Comparison of ENCODE assay signal across 1 cellular context in genomic region chr12:110791589-110791988, GRCh38.
TF ChIP-seq lines count a peak whose summit lies in the region.

No MANE protein-coding gene starts in this region.

TF ChIP-seq in GM12878, 131 proteins besides CTCF, POLR2A, EP300 and RAD21:
- TF ChIP-seq BACH1 (IDR thresholded peaks at IDR 0.05; ENCODE audit: borderline replicate concordance): no peak
- TF ChIP-seq, protein P1, sequence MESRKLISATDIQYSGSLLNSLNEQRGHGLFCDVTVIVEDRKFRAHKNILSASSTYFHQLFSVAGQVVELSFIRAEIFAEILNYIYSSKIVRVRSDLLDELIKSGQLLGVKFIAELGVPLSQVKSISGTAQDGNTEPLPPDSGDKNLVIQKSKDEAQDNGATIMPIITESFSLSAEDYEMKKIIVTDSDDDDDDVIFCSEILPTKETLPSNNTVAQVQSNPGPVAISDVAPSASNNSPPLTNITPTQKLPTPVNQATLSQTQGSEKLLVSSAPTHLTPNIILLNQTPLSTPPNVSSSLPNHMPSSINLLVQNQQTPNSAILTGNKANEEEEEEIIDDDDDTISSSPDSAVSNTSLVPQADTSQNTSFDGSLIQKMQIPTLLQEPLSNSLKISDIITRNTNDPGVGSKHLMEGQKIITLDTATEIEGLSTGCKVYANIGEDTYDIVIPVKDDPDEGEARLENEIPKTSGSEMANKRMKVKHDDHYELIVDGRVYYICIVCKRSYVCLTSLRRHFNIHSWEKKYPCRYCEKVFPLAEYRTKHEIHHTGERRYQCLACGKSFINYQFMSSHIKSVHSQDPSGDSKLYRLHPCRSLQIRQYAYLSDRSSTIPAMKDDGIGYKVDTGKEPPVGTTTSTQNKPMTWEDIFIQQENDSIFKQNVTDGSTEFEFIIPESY (IDR thresholded peaks at IDR 0.05): 0 out of 2 replicates have a peak, but pooled peaks have one; percentile 51
- TF ChIP-seq ATF7 (IDR thresholded peaks at IDR 0.05; ENCODE audit: low read depth): 0 out of 2 replicates have a peak, but pooled peaks have one; percentile 30
- TF ChIP-seq, protein P2, sequence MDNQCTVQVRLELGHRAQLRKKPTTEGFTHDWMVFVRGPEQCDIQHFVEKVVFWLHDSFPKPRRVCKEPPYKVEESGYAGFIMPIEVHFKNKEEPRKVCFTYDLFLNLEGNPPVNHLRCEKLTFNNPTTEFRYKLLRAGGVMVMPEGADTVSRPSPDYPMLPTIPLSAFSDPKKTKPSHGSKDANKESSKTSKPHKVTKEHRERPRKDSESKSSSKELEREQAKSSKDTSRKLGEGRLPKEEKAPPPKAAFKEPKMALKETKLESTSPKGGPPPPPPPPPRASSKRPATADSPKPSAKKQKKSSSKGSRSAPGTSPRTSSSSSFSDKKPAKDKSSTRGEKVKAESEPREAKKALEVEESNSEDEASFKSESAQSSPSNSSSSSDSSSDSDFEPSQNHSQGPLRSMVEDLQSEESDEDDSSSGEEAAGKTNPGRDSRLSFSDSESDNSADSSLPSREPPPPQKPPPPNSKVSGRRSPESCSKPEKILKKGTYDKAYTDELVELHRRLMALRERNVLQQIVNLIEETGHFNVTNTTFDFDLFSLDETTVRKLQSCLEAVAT (IDR thresholded peaks at IDR 0.05): no peak
- 0 out of 2 replicates have a peak, but pooled peaks have one; percentile 21 for TF ChIP-seq CREM (IDR thresholded peaks at IDR 0.05; ENCODE audit: low read depth)
- TF ChIP-seq TARDBP (IDR thresholded peaks at IDR 0.05; ENCODE audit: borderline replicate concordance): no peak
- TF ChIP-seq RAD51 (IDR thresholded peaks at IDR 0.05): no peak
- TF ChIP-seq ATF3 (IDR thresholded peaks at IDR 0.05; ENCODE audit: borderline replicate concordance, extremely low read depth, low read depth, low read length): no peak
- no peak for TF ChIP-seq BCLAF1 (IDR thresholded peaks at IDR 0.05)
- TF ChIP-seq IKZF1 (conservative IDR thresholded peaks at IDR 0.05): peak; percentile 68; the same call in 1 of the 2 replicates
- TF ChIP-seq NFIC (IDR thresholded peaks at IDR 0.05; ENCODE audit: low read depth, low read length): no peak
- TF ChIP-seq, protein P3, sequence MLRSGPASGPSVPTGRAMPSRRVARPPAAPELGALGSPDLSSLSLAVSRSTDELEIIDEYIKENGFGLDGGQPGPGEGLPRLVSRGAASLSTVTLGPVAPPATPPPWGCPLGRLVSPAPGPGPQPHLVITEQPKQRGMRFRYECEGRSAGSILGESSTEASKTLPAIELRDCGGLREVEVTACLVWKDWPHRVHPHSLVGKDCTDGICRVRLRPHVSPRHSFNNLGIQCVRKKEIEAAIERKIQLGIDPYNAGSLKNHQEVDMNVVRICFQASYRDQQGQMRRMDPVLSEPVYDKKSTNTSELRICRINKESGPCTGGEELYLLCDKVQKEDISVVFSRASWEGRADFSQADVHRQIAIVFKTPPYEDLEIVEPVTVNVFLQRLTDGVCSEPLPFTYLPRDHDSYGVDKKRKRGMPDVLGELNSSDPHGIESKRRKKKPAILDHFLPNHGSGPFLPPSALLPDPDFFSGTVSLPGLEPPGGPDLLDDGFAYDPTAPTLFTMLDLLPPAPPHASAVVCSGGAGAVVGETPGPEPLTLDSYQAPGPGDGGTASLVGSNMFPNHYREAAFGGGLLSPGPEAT (IDR thresholded peaks at IDR 0.05; ENCODE audit: low read depth): peak; percentile 19; the same call in 1 of the 2 replicates
- TF ChIP-seq SPI1 (IDR thresholded peaks at IDR 0.05; ENCODE audit: borderline replicate concordance, insufficient read depth, low read depth, low read length): peak; percentile 78; the same call in 1 of the 2 replicates
- peak; percentile 54; the same call in 1 of the 2 replicates for TF ChIP-seq NBN (IDR thresholded peaks at IDR 0.05)
- peak; percentile 55 for TF ChIP-seq RUNX3 (IDR thresholded peaks at IDR 0.05; ENCODE audit: low read length)
- peak; percentile 71; the same call in 1 of the 2 replicates for TF ChIP-seq SMARCA5 (IDR thresholded peaks at IDR 0.05)
- no peak for TF ChIP-seq MXI1 (IDR thresholded peaks at IDR 0.05; ENCODE audit: low read depth, low read length)
- TF ChIP-seq IKZF2 (IDR thresholded peaks at IDR 0.05): peak; percentile 68 to 78; a peak in 3 of 4 replicates
- TF ChIP-seq TCF7 (IDR thresholded peaks at IDR 0.05; ENCODE audit: borderline replicate concordance): no peak
- no peak for TF ChIP-seq BRCA1 (IDR thresholded peaks at IDR 0.05; ENCODE audit: low read depth, low read length)
- no peak; the same call in 1 of the 2 replicates for TF ChIP-seq ATF2 (IDR thresholded peaks at IDR 0.05; ENCODE audit: low read length)
- TF ChIP-seq STAT1 (conservative IDR thresholded peaks at IDR 0.05): no peak
- TF ChIP-seq SMAD5 (IDR thresholded peaks at IDR 0.05; ENCODE audit: low read depth): no peak
- TF ChIP-seq HDAC2 (IDR thresholded peaks at IDR 0.05): no peak
- TF ChIP-seq EED (IDR thresholded peaks at IDR 0.05; ENCODE audit: low read depth): peak; percentile 12; the same call in 1 of the 2 replicates
- TF ChIP-seq, protein P4, sequence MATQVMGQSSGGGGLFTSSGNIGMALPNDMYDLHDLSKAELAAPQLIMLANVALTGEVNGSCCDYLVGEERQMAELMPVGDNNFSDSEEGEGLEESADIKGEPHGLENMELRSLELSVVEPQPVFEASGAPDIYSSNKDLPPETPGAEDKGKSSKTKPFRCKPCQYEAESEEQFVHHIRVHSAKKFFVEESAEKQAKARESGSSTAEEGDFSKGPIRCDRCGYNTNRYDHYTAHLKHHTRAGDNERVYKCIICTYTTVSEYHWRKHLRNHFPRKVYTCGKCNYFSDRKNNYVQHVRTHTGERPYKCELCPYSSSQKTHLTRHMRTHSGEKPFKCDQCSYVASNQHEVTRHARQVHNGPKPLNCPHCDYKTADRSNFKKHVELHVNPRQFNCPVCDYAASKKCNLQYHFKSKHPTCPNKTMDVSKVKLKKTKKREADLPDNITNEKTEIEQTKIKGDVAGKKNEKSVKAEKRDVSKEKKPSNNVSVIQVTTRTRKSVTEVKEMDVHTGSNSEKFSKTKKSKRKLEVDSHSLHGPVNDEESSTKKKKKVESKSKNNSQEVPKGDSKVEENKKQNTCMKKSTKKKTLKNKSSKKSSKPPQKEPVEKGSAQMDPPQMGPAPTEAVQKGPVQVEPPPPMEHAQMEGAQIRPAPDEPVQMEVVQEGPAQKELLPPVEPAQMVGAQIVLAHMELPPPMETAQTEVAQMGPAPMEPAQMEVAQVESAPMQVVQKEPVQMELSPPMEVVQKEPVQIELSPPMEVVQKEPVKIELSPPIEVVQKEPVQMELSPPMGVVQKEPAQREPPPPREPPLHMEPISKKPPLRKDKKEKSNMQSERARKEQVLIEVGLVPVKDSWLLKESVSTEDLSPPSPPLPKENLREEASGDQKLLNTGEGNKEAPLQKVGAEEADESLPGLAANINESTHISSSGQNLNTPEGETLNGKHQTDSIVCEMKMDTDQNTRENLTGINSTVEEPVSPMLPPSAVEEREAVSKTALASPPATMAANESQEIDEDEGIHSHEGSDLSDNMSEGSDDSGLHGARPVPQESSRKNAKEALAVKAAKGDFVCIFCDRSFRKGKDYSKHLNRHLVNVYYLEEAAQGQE (IDR thresholded peaks at IDR 0.05; ENCODE audit: low read depth, low read length): no peak
- no peak for TF ChIP-seq JUNB (IDR thresholded peaks at IDR 0.05)
- no peak for TF ChIP-seq CBFB (IDR thresholded peaks at IDR 0.05; ENCODE audit: low read depth)
- no peak for TF ChIP-seq KDM1A (IDR thresholded peaks at IDR 0.05; ENCODE audit: borderline replicate concordance)
- TF ChIP-seq POU2F2 (IDR thresholded peaks at IDR 0.05; ENCODE audit: borderline replicate concordance, low read depth, low read length): no peak
- peak; percentile 47 for TF ChIP-seq MTA2 (IDR thresholded peaks at IDR 0.05; ENCODE audit: low read depth)
- TF ChIP-seq, protein P5, sequence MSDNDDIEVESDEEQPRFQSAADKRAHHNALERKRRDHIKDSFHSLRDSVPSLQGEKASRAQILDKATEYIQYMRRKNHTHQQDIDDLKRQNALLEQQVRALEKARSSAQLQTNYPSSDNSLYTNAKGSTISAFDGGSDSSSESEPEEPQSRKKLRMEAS (IDR thresholded peaks at IDR 0.05; ENCODE audit: low read depth, low read length): no peak
- TF ChIP-seq SMC3 (IDR thresholded peaks at IDR 0.05; ENCODE audit: borderline replicate concordance, low read length): no peak
- TF ChIP-seq TCF3 (IDR thresholded peaks at IDR 0.05; ENCODE audit: borderline replicate concordance, insufficient read depth, low read depth, low read length): no peak
- peak; percentile 88 for TF ChIP-seq ZNF24 (IDR thresholded peaks at IDR 0.05)
